ENCODE assay signal across 1 cellular context in genomic region chr17:48636177-48637018, GRCh38.
TF ChIP-seq lines count a peak whose summit lies in the region.

No MANE protein-coding gene starts in this region.

TF ChIP-seq in K562, 482 proteins besides CTCF, POLR2A, EP300 and RAD21 (continued from another document and continues in another):
- TF ChIP-seq CUX1 (CRISPR knock-in tag; IDR thresholded peaks at IDR 0.05) (no peak), ZNF174 (CRISPR knock-in tag; IDR thresholded peaks at IDR 0.05) (no peak), CHD4 (IDR thresholded peaks at IDR 0.05; ENCODE audit: insufficient read depth, insufficient replicate concordance, low read depth, low read length, poor library complexity, severe bottlenecking) (no peak), NR4A1 (CRISPR knock-in tag; IDR thresholded peaks at IDR 0.05) (no peak), NR4A1 (tag; IDR thresholded peaks at IDR 0.05) (no peak), ZNF24 (IDR thresholded peaks at IDR 0.05) (no peak), PTRF (tag; IDR thresholded peaks at IDR 0.05) (no peak), RFX7 (CRISPR knock-in tag; IDR thresholded peaks at IDR 0.05) (no peak), NCOA2 (IDR thresholded peaks at IDR 0.05; ENCODE audit: partially characterized antibody in 2 of 2) (no peak), ATF7 (IDR thresholded peaks at IDR 0.05) (peak; percentile 46; the same call in 1 of the 2 replicates), FIP1L1 (IDR thresholded peaks at IDR 0.05; ENCODE audit: low read depth, low read length, poor library complexity, severe bottlenecking) (no peak), CHD1 (IDR thresholded peaks at IDR 0.05; ENCODE audit: low read length) (no peak), POLR2G (IDR thresholded peaks at IDR 0.05; ENCODE audit: low read depth, low read length) (peak; percentile 73), CBX2 (IDR thresholded peaks at IDR 0.05; ENCODE audit: insufficient read depth, low read length, poor library complexity, severe bottlenecking) (no peak), ADNP (tag; IDR thresholded peaks at IDR 0.05) (no peak), TEAD4 (IDR thresholded peaks at IDR 0.05; ENCODE audit: low read length) (peak; percentile 15; the same call in 1 of the 2 replicates), TEAD4 (CRISPR knock-in tag; IDR thresholded peaks at IDR 0.05; ENCODE audit: borderline replicate concordance) (no peak), MYBL2 (IDR thresholded peaks at IDR 0.05; ENCODE audit: low read depth) (no peak), MYBL2 (CRISPR knock-in tag; IDR thresholded peaks at IDR 0.05; ENCODE audit: borderline replicate concordance) (no peak), ZNF707 (CRISPR knock-in tag; conservative IDR thresholded peaks at IDR 0.05) (no peak), KLF6 (CRISPR knock-in tag; IDR thresholded peaks at IDR 0.05; ENCODE audit: borderline replicate concordance) (no peak), BDP1 (IDR thresholded peaks at IDR 0.05; ENCODE audit: insufficient read depth, insufficient read length) (no peak), RERE (CRISPR knock-in tag; IDR thresholded peaks at IDR 0.05; ENCODE audit: borderline replicate concordance) (no peak), SRSF1 (IDR thresholded peaks at IDR 0.05; ENCODE audit: low read depth, low read length) (no peak), ZNF165 (CRISPR knock-in tag; IDR thresholded peaks at IDR 0.05; ENCODE audit: borderline replicate concordance) (no peak), MBD1 (CRISPR knock-in tag; IDR thresholded peaks at IDR 0.05) (no peak), KLF16 (IDR thresholded peaks at IDR 0.05) (no peak), ZNF644 (tag; IDR thresholded peaks at IDR 0.05; ENCODE audit: low read depth) (no peak), HLTF (IDR thresholded peaks at IDR 0.05) (no peak), RUNX1 (IDR thresholded peaks at IDR 0.05; ENCODE audit: low read depth) (no peak), MECOM (CRISPR knock-in tag; IDR thresholded peaks at IDR 0.05) (no peak), TFAM (CRISPR knock-in tag; conservative IDR thresholded peaks at IDR 0.05) (no peak), BRF1 (IDR thresholded peaks at IDR 0.05; ENCODE audit: borderline replicate concordance, extremely low read depth, insufficient read length) (no peak), NFE2 (IDR thresholded peaks at IDR 0.05; ENCODE audit: low read depth) (no peak), NFYB (IDR thresholded peaks at IDR 0.05; ENCODE audit: extremely low read depth, insufficient read length) (no peak), ZNF232 (CRISPR knock-in tag; IDR thresholded peaks at IDR 0.05) (no peak), POLR2B (IDR thresholded peaks at IDR 0.05; ENCODE audit: low read depth, partially characterized antibody) (no peak), ZNF347 (CRISPR knock-in tag; IDR thresholded peaks at IDR 0.05; ENCODE audit: low read depth) (no peak), SP1 (CRISPR knock-in tag; IDR thresholded peaks at IDR 0.05) (0 out of 2 replicates have a peak, but pooled peaks have one; percentile 22), TCF3 (CRISPR knock-in tag; IDR thresholded peaks at IDR 0.05) (no peak), MLX (CRISPR knock-in tag; conservative IDR thresholded peaks at IDR 0.05) (no peak), ZNF764 (CRISPR knock-in tag; IDR thresholded peaks at IDR 0.05; ENCODE audit: low read depth) (no peak), CBFA2T3 (IDR thresholded peaks at IDR 0.05) (no peak), ILK (tag; IDR thresholded peaks at IDR 0.05; ENCODE audit: borderline replicate concordance, low read depth) (no peak), HNRNPUL1 (IDR thresholded peaks at IDR 0.05; ENCODE audit: low read length) (no peak), MEF2D (tag; conservative IDR thresholded peaks at IDR 0.05; ENCODE audit: low read depth) (no peak), TRIM24 (IDR thresholded peaks at IDR 0.05) (no peak), DDX20 (tag; IDR thresholded peaks at IDR 0.05; ENCODE audit: low read depth) (no peak), CBX1 (IDR thresholded peaks at IDR 0.05; ENCODE audit: low read depth) (0 out of 2 replicates have a peak, but pooled peaks have one; percentile 45), RBM34 (IDR thresholded peaks at IDR 0.05; ENCODE audit: borderline replicate concordance, insufficient read depth, low read length) (no peak), KAT7 (CRISPR knock-in tag; IDR thresholded peaks at IDR 0.05; ENCODE audit: borderline replicate concordance) (0 out of 2 replicates have a peak, but pooled peaks have one; percentile 66), ID3 (CRISPR knock-in tag; IDR thresholded peaks at IDR 0.05) (no peak), ID3 (tag; IDR thresholded peaks at IDR 0.05) (no peak), CEBPZ (IDR thresholded peaks at IDR 0.05; ENCODE audit: borderline replicate concordance, low read depth, low read length) (no peak)
